Comparison of ENCODE assay signal across 9 cellular contexts in genomic region chr2:157784169-157784822, GRCh38.
A peak's percentile ranks its signal among the peaks of the same experiment; 100 is the strongest.
DNase-seq lines count a peak whose midpoint lies in the region; ATAC-seq and TF ChIP-seq lines count a peak whose summit lies in the region.
"Had no signal": no experiment of that assay in that cellular context is flagged by ENCODE, and none has a peak within 500 bp of the region (broad histone marks: within the 10 kb centered on the region; RNA-seq: fewer than 3 reads in every experiment).

No MANE protein-coding gene starts in this region.

- in situ Hi-C loops in astrocyte of the cerebellum (cut with HindIII; ENCODE audit: low sequenced_read_pairs): loop anchor here (25.0 kb wide), 1 partner anchor 228 kb away; no protein-coding TSS in a partner anchor

- peak overlapping the region; percentile 82 for H3K27ac Mint-ChIP-seq in activated T-cell treated with anti-CD3 and anti-CD28 coated beads, Interleukin-2, amount 50 U/mL, for 24 hours

- no peak overlapping the region for H3K4me3 ChIP-seq in astrocyte of the cerebellum (ENCODE audit: low read depth, low read length)
- H3K4me3 ChIP-seq in upper lobe of left lung: no peak overlapping the region

- TF ChIP-seq CTCF in astrocyte of the cerebellum (IDR thresholded peaks at IDR 0.05; ENCODE audit: low read depth, low read length, missing control alignments): no peak
- no peak for TF ChIP-seq CTCF in upper lobe of left lung (IDR thresholded peaks at IDR 0.05)

- ATAC-seq in upper lobe of left lung (ENCODE audit: low FRiP score in 2 of 2): peak; percentile 29 to 64
- ATAC-seq in GM21447 (IDR thresholded peaks at IDR 0.05; ENCODE audit: unreplicated experiment): no peak
- no peak for ATAC-seq in HG03460 (IDR thresholded peaks at IDR 0.05; ENCODE audit: unreplicated experiment)

- H3K36me3 Mint-ChIP-seq in activated T-cell treated with anti-CD3 and anti-CD28 coated beads, Interleukin-2, amount 50 U/mL, for 24 hours (ENCODE audit: low read depth): peaks cover 25% of the 10 kb centered on the region

- TF ChIP-seq EP300 in upper lobe of left lung (IDR thresholded peaks at IDR 0.05): no peak

- peaks cover 61% of the 10 kb centered on the region for H3K4me1 Mint-ChIP-seq in activated T-cell treated with anti-CD3 and anti-CD28 coated beads, Interleukin-2, amount 50 U/mL, for 24 hours (ENCODE audit: low read depth)

- WGBS in upper lobe of left lung, 2 donors: 52 to 60% methylated on average over 11 of the region's 11 CpGs

- DNase-seq in activated T-cell treated with anti-CD3 and anti-CD28 coated beads, Interleukin-2, amount 50 U/mL, for 24 hours: no peak
- DNase-seq in activated T-cell treated with anti-CD3 and anti-CD28 coated beads for 4 hours (no peak), astrocyte of the cerebellum (ENCODE audit: low read depth) (peak; percentile 73), kidney tubule cell (ENCODE audit: low spot score) (peak; percentile 86), upper lobe of left lung (peak; percentile 9 to 65), NCI-H510A (lab: John Stamatoyannopoulos, UW) (no peak)
- DNase-seq: DND-41 had no signal

- H3K27ac ChIP-seq in upper lobe of left lung: peak overlapping the region; percentile 40 to 66 (median 47)

- peak overlapping the region; percentile 14 for H3K4me3 Mint-ChIP-seq in activated T-cell treated with anti-CD3 and anti-CD28 coated beads, Interleukin-2, amount 50 U/mL, for 24 hours

- no peaks in the 10 kb centered on the region for H3K9me3 Mint-ChIP-seq in activated T-cell treated with anti-CD3 and anti-CD28 coated beads, Interleukin-2, amount 50 U/mL, for 24 hours

- peaks cover 31 to 48% (median 37%) of the 10 kb centered on the region in 4 donors for H3K4me1 ChIP-seq in upper lobe of left lung

- no peak for TF ChIP-seq POLR2A in upper lobe of left lung (IDR thresholded peaks at IDR 0.05)

- no peaks in the 10 kb centered on the region for H3K27me3 ChIP-seq in upper lobe of left lung

- no peaks in the 10 kb centered on the region for H3K27me3 Mint-ChIP-seq in activated T-cell treated with anti-CD3 and anti-CD28 coated beads, Interleukin-2, amount 50 U/mL, for 24 hours

- H3K9me3 ChIP-seq in upper lobe of left lung: no peaks in the 10 kb centered on the region

- peaks cover 0 to 6% (median 3%) of the 10 kb centered on the region in 4 donors for H3K36me3 ChIP-seq in upper lobe of left lung

Comparison
In these comparisons a context has a peak if more than half of its experiments do, and no peak if none do; other contexts are left out.
1. DNase-seq: peak in astrocyte of the cerebellum (single experiment), kidney tubule cell (single experiment) and upper lobe of left lung (2 of 2); none in activated T-cell treated with anti-CD3 and anti-CD28 coated beads, Interleukin-2, amount 50 U/mL, for 24 hours (single experiment), activated T-cell treated with anti-CD3 and anti-CD28 coated beads for 4 hours (single experiment) and NCI-H510A (single experiment).
2. ATAC-seq: peak in upper lobe of left lung (2 of 2); none in GM21447 (single experiment) and HG03460 (single experiment).